8 cellular contexts compared by ENCODE assay signal in the genomic region with DNA sequence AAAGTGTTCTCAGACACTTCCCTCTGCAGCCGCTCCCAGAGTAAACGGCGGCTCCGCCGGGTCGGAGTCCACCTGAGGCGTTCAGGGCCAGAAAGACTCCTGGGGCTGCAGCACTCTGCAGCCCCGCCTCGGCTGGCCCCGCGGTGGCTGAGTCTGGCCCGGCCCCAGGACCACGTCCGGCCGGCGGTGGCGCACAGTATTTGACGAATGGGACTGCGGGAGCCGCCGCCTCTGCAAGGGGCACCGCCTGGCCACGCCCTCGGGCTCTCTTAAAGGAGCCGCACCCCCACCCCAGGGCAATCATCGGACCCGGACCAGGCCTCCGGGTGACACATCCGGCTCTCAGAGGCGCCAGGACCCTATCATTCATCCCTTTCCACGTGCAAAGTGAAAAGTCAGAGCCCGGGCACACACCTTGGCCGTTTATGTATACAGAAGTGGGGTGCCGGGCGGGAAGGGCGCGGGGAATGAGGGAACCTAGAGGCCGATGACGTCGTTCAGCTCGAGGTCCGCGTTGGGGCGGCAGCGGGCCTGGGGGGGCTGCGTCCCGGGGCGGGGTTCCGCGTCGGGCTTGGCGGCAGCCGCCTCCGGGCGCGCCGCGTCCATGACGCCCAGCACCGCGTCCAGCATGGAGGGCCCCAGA. TPM values are rescaled to one million over a fixed set of nuclear protein-coding genes. Genes with fewer than 3 reads are reported as not detected.
DNase-seq lines count a peak whose midpoint lies in the region; ATAC-seq and TF ChIP-seq lines count a peak whose summit lies in the region.

No MANE protein-coding gene starts in this region.

- ATAC-seq in GM18519 (IDR thresholded peaks at IDR 0.05; ENCODE audit: low FRiP score, unreplicated experiment), result peak; percentile 23
- peak; percentile 46 for ATAC-seq in HG02981 (IDR thresholded peaks at IDR 0.05; ENCODE audit: unreplicated experiment)
- ATAC-seq in left colon, result peak; percentile 48

- POLR2A ChIA-PET in AG04449 (lab: Yijun Ruan, JAX), result no interaction called here

- H3K27ac ChIP-seq in cingulate gyrus (ENCODE audit: low read depth, low read length), result peak overlapping the region; percentile 66

- intact Hi-C loops in left colon (cut with DNase I, micrococcal nuclease), result no loop called here

- CTCF ChIA-PET in AG04449 (lab: Yijun Ruan, JAX), result no interaction called here

- DNase-seq in AG04449 (ENCODE audit: low read depth, low spot score) (no peak), NCI-H2227 (lab: John Stamatoyannopoulos, UW; ENCODE audit: unreplicated experiment) (peak; percentile 96), left colon (peak; percentile 94 to 97)
- peak; percentile 38 for DNase-seq in activated CD4-positive, alpha-beta T cell treated with anti-CD3 and anti-CD28 coated beads for 1 hour
- peak; percentile 90 for DNase-seq in stimulated activated CD4-positive, alpha-beta T cell treated with anti-CD3 and anti-CD28 coated beads, Interleukin-1b, Interleukin-23, amount 100 ng/mL, for 48 hours

- H3K4me3 ChIP-seq in AG04449 (ENCODE audit: low read depth, low read length), result peak overlapping the region; percentile 63

- no peak for TF ChIP-seq CTCF in AG04449 (IDR thresholded peaks at IDR 0.05; ENCODE audit: insufficient read depth, low read length, missing control alignments)

RNA-seq across cellular contexts. Expression of a gene that starts 1.2 kb away (rescaled TPM):
- total RNA-seq in left colon, result 10 to 100 TPM; 16.7 to 17.1 TPM

RNA-seq across cellular contexts. Expression of a gene that starts 8.4 kb away (rescaled TPM):
- 100 to 1,000 TPM; 501 to 569 TPM for total RNA-seq in left colon

RNA-seq across cellular contexts. Expression of a gene that starts 15.7 kb away (rescaled TPM):
- 100 to 1,000 TPM; 146 to 156 TPM for total RNA-seq in left colon

RNA-seq across cellular contexts. Expression of a gene that starts 37.9 kb away (rescaled TPM):
- total RNA-seq in left colon, result not detected

RNA-seq across cellular contexts. Expression of a gene that starts 49.5 kb away (rescaled TPM):
- 1 to 10 TPM in 1 of 2 donors, not detected in 1; 1.1 TPM for total RNA-seq in left colon
